13 cellular contexts compared by ENCODE assay signal in genomic region chr12:103639983-103640382, GRCh38. TPM values are rescaled to one million over a fixed set of nuclear protein-coding genes. Genes with fewer than 3 reads are reported as not detected.
"Had no signal": no experiment of that assay in that cellular context is flagged by ENCODE, and none has a peak within 500 bp of the region (broad histone marks: within the 10 kb centered on the region; RNA-seq: fewer than 3 reads in every experiment).

No MANE protein-coding gene starts in this region.

- ATAC-seq: GM23338, HepG2 had no signal

- H3K4me3 ChIP-seq: GM23338 had no signal

- H3K4me2 ChIP-seq: GM23338 had no signal

- FAIRE-seq: H1, H54, HepG2 had no signal

- H3K9ac ChIP-seq: KMS-11 had no signal

- H3K27ac ChIP-seq: HL-60, KMS-11 had no signal

- H2AFZ ChIP-seq: GM23338 had no signal

- DNase-seq: H9, HCEC 1CT, HFFc6, IMR-90, Karpas-422, KBM-7 had no signal

RNA-seq across cellular contexts. Expression of gene STAB2, which starts 52.9 kb away (rescaled TPM):
- total RNA-seq: H1, HepG2, HFFc6, HT1080, IMR-90 had no signal
- polyA plus RNA-seq: GM23338, H1, HepG2, IMR-90 had no signal
